Comparison of ENCODE assay signal across 18 cellular contexts in genomic region chr11:110446594-110446993, GRCh38. TPM values are rescaled to one million over a fixed set of nuclear protein-coding genes. Genes with fewer than 3 reads are reported as not detected.
A peak's percentile ranks its signal among the peaks of the same experiment; 100 is the strongest.
DNase-seq lines count a peak whose midpoint lies in the region; ATAC-seq, FAIRE-seq and TF ChIP-seq lines count a peak whose summit lies in the region.
"Had no signal": no experiment of that assay in that cellular context is flagged by ENCODE, and none has a peak within 500 bp of the region (broad histone marks: within the 10 kb centered on the region; RNA-seq: fewer than 3 reads in every experiment).

No MANE protein-coding gene starts in this region.

- no peak for ATAC-seq in activated CD8-positive, alpha-beta memory T cell treated with anti-CD3 and anti-CD28 coated beads, Interleukin-2, amount 10 ng/mL, durations not matched to agents 7 days and 5 days

- no peak for FAIRE-seq in H54 (lab: Jason Lieb, UNC)
- FAIRE-seq: H1 had no signal

- no peak for DNase-seq in activated CD8-positive, alpha-beta memory T cell treated with anti-CD3 and anti-CD28 coated beads, Interleukin-2, amount 10 ng/mL, durations not matched to agents 7 days and 5 days
- DNase-seq in activated CD8-positive, alpha-beta memory T cell treated with anti-CD3 and anti-CD28 coated beads for 24 hours: no peak
- DNase-seq in adrenal gland: no peak
- no peak for DNase-seq in neural crest cell (ENCODE audit: low read depth, low spot score)
- DNase-seq in H54 (ENCODE audit: insufficient read length, low spot score): no peak
- DNase-seq in GM13976 (ENCODE audit: low spot score): no peak
- no peak for DNase-seq in HAP-1 (ENCODE audit: low spot score in 2 of 2)
- DNase-seq: 8988T; CD4-positive, alpha-beta memory T cell; DMS153; DMS79 treated with DMSO at 0.1 percent for 48 hours; GF-D8; HCEC 1CT had no signal

- no peaks in the 10 kb centered on the region for H3K27me3 Mint-ChIP-seq in activated CD8-positive, alpha-beta memory T cell treated with anti-CD3 and anti-CD28 coated beads, Interleukin-2, amount 10 ng/mL, durations not matched to agents 7 days and 5 days
- H3K27me3 Mint-ChIP-seq in IgD-negative memory B cell: no peaks in the 10 kb centered on the region
- H3K27me3 Mint-ChIP-seq in neural crest cell (ENCODE audit: low read depth): no peaks in the 10 kb centered on the region
- H3K27me3 Mint-ChIP-seq: CD4-positive, alpha-beta memory T cell had no signal

- in situ Hi-C loops in GM13976 (cut with MboI; ENCODE audit: low sequenced_read_pairs, unreplicated experiment) (no loop called here), HAP-1 (cut with MboI; ENCODE audit: low sequenced_read_pairs) (no loop called here)

- no peak for TF ChIP-seq CTCF in adrenal gland (IDR thresholded peaks at IDR 0.05)
- TF ChIP-seq CTCF in neural crest cell (conservative IDR thresholded peaks at IDR 0.05): no peak
- TF ChIP-seq CTCF in GM13976 (IDR thresholded peaks at IDR 0.05; ENCODE audit: borderline replicate concordance, control extremely low read depth, extremely low read depth, insufficient read depth, missing control alignments): no peak

- peaks cover 27% of the 10 kb centered on the region for H3K4me1 Mint-ChIP-seq in activated CD8-positive, alpha-beta memory T cell treated with anti-CD3 and anti-CD28 coated beads, Interleukin-2, amount 10 ng/mL, durations not matched to agents 7 days and 5 days
- H3K4me1 Mint-ChIP-seq in IgD-negative memory B cell (peaks cover 5 to 17% (median 5%) of the 10 kb centered on the region in 3 donors), neural crest cell (no peaks in the 10 kb centered on the region)
- H3K4me1 Mint-ChIP-seq: CD14-positive monocyte had no signal

- peaks cover 0 to 24% of the 10 kb centered on the region in 2 donors for H3K36me3 ChIP-seq in adrenal gland (replicated peaks in 1 of 2)
- H3K36me3 ChIP-seq in HAP-1 (replicated peaks): 0 out of 2 replicates have a peak, but pooled peaks cover 5% of the 10 kb centered on the region

- WGBS in adrenal gland, 4 donors: 79 to 83% (median 81%) methylated on average over 7 to 10 of the region's 10 CpGs

- peaks cover 23 to 71% of the 10 kb centered on the region in 2 donors for H3K4me1 ChIP-seq in adrenal gland (replicated peaks in 1 of 2)
- no peaks in the 10 kb centered on the region for H3K4me1 ChIP-seq in HAP-1

- no peaks in the 10 kb centered on the region for H3K27me3 ChIP-seq in adrenal gland
- no peaks in the 10 kb centered on the region for H3K27me3 ChIP-seq in HAP-1 (ENCODE audit: low read depth)
- H3K27me3 ChIP-seq: BLaER1 had no signal

- H3K36me3 Mint-ChIP-seq in activated CD8-positive, alpha-beta memory T cell treated with anti-CD3 and anti-CD28 coated beads, Interleukin-2, amount 10 ng/mL, durations not matched to agents 7 days and 5 days: peaks cover 39% of the 10 kb centered on the region
- H3K36me3 Mint-ChIP-seq in IgD-negative memory B cell (peaks cover 7% of the 10 kb centered on the region), neural crest cell (ENCODE audit: low read depth) (peaks cover 18% of the 10 kb centered on the region)

- no peak overlapping the region for H3K4me3 Mint-ChIP-seq in activated CD8-positive, alpha-beta memory T cell treated with anti-CD3 and anti-CD28 coated beads, Interleukin-2, amount 10 ng/mL, durations not matched to agents 7 days and 5 days
- H3K4me3 Mint-ChIP-seq in IgD-negative memory B cell: no peak overlapping the region
- H3K4me3 Mint-ChIP-seq in neural crest cell: no peak overlapping the region
- H3K4me3 Mint-ChIP-seq: CD14-positive monocyte; CD4-positive, alpha-beta memory T cell had no signal

- H3K9me3 ChIP-seq in adrenal gland (replicated peaks in 1 of 3): no peaks in the 10 kb centered on the region
- no peaks in the 10 kb centered on the region for H3K9me3 ChIP-seq in HAP-1

- CTCF ChIA-PET in activated CD8-positive, alpha-beta memory T cell treated with anti-CD3 and anti-CD28 coated beads, Interleukin-2, amount 10 ng/mL, durations not matched to agents 7 days and 5 days (lab: Charles Lee): interaction anchor here (0.5 to 3.8 kb wide), 8 partner anchors 8 to 784 kb away, joined by 3 to 24 read pairs (median 5); partner anchors contain the start of gene FDX1

- peak overlapping the region; percentile 35 for H3K27ac Mint-ChIP-seq in activated CD8-positive, alpha-beta memory T cell treated with anti-CD3 and anti-CD28 coated beads, Interleukin-2, amount 10 ng/mL, durations not matched to agents 7 days and 5 days
- H3K27ac Mint-ChIP-seq in IgD-negative memory B cell (peak overlapping the region in 2 of 3 donors; percentile 1 to 24), neural crest cell (ENCODE audit: unreplicated experiment) (peak overlapping the region; percentile 75)

- no peaks in the 10 kb centered on the region for H3K9me3 Mint-ChIP-seq in activated CD8-positive, alpha-beta memory T cell treated with anti-CD3 and anti-CD28 coated beads, Interleukin-2, amount 10 ng/mL, durations not matched to agents 7 days and 5 days (ENCODE audit: low read depth)
- H3K9me3 Mint-ChIP-seq in IgD-negative memory B cell: peaks cover 0 to 2% (median 0%) of the 10 kb centered on the region in 3 donors
- H3K9me3 Mint-ChIP-seq in neural crest cell: no peaks in the 10 kb centered on the region
- H3K9me3 Mint-ChIP-seq: CD4-positive, alpha-beta memory T cell had no signal

- intact Hi-C loops in adrenal gland (cut with DNase I): loop anchor here in 1 of 2 donors (10.0 kb wide), 1 partner anchor 788 kb away; no protein-coding TSS in a partner anchor

- TF ChIP-seq POLR2A in adrenal gland (IDR thresholded peaks at IDR 0.05): no peak
- no peak for TF ChIP-seq POLR2A in H54 (IDR thresholded peaks at IDR 0.05; ENCODE audit: low read depth, low read length)

- H3K27ac ChIP-seq in adrenal gland: peak overlapping the region in 3 of 5 donors; percentile 30 to 45 (median 35)
- H3K27ac ChIP-seq: BLaER1, HL-60 had no signal

- H3K4me3 ChIP-seq in adrenal gland (no peak overlapping the region), HAP-1 (no peak overlapping the region)
- H3K4me3 ChIP-seq: BLaER1 had no signal

RNA-seq across cellular contexts. Expression of gene FDX1, which starts 16.8 kb away (rescaled TPM):
- total RNA-seq in activated CD8-positive, alpha-beta memory T cell treated with anti-CD3 and anti-CD28 coated beads, Interleukin-2, amount 10 ng/mL, durations not matched to agents 7 days and 5 days: 10 to 100 TPM; 11.2 to 19.0 TPM
- polyA plus RNA-seq in IgD-negative memory B cell (18.6 TPM), adrenal gland (1,000 to 10,000 TPM in 1 of 3 donors, 100 to 1,000 TPM in 1, 10 to 100 TPM in 1; 51.1 to 1,586 (median 165) TPM)
- total RNA-seq in adrenal gland (1,000 to 10,000 TPM in 1 of 8 donors, 100 to 1,000 TPM in 7; 124 to 1,285 (median 315) TPM), neural crest cell (8.9 and 9.7 TPM in 2 replicates)

Comparison
In these comparisons a context has a peak if more than half of its experiments do, and no peak if none do; other contexts are left out.
1. H3K27ac Mint-ChIP-seq: peak in every context shown above with its lines; median percentile 75 in neural crest cell; 35 in activated CD8-positive, alpha-beta memory T cell treated with anti-CD3 and anti-CD28 coated beads, Interleukin-2, amount 10 ng/mL, durations not matched to agents 7 days and 5 days; 12 in IgD-negative memory B cell.
2. RNA of gene FDX1, which starts 16.8 kb away (total RNA-seq): 124 to 1,285 TPM in adrenal gland; 11.2 to 19.0 TPM in activated CD8-positive, alpha-beta memory T cell treated with anti-CD3 and anti-CD28 coated beads, Interleukin-2, amount 10 ng/mL, durations not matched to agents 7 days and 5 days and 8.9 to 9.7 TPM in neural crest cell; every median in the first group is over 4 times any median in the second.